In genomic region chr17:15377200-15377599, GRCh38 we compare ENCODE assay signal across 14 cellular contexts. TPM values are rescaled to one million over a fixed set of nuclear protein-coding genes. Genes with fewer than 3 reads are reported as not detected.
DNase-seq lines count a peak whose midpoint lies in the region; ATAC-seq, FAIRE-seq and TF ChIP-seq lines count a peak whose summit lies in the region.
"Had no signal": no experiment of that assay in that cellular context is flagged by ENCODE, and none has a peak within 500 bp of the region (broad histone marks: within the 10 kb centered on the region; RNA-seq: fewer than 3 reads in every experiment).

No MANE protein-coding gene starts in this region.

- TF ChIP-seq CTCF in chondrocyte (IDR thresholded peaks at IDR 0.05) (peak; percentile 66), nephron (IDR thresholded peaks at IDR 0.05; ENCODE audit: unreplicated experiment in 3 of 3) (no peak), GM20000 (IDR thresholded peaks at IDR 0.05; ENCODE audit: extremely low read depth, missing control alignments) (no peak)

- peaks cover 12% of the 10 kb centered on the region for H3K4me1 ChIP-seq in ACC112 (ENCODE audit: control insufficient read depth, insufficient read depth, low read length, unreplicated experiment)
- H3K4me1 ChIP-seq: colonic mucosa had no signal

- no peak for ATAC-seq in HG03442 (IDR thresholded peaks at IDR 0.05; ENCODE audit: unreplicated experiment)
- no peak for ATAC-seq in stimulated activated naive B cell treated with anti-CD40 and anti-IgM and Interleukin-4, amounts not matched to agents 10 μg/mL and 1 μg/mL and 100 μg/mL, for 72 hours (replicated peaks)
- ATAC-seq: activated T-cell treated with anti-CD3 and anti-CD28 coated beads, Interleukin-2, amount 50 U/mL, for 4 hours; stimulated activated naive CD8-positive, alpha-beta T cell treated with anti-CD3 and anti-CD28 coated beads, Interleukin-15, Interleukin-2, amounts not matched to agents 100 U/mL and 50 U/mL, for 24 hours had no signal

- H3K9me3 Mint-ChIP-seq in chondrocyte (ENCODE audit: low read depth): peaks cover 3% of the 10 kb centered on the region
- peaks cover 2% of the 10 kb centered on the region for H3K9me3 Mint-ChIP-seq in nephron
- no peaks in the 10 kb centered on the region for H3K9me3 Mint-ChIP-seq in stimulated activated naive B cell treated with anti-CD40 and anti-IgM and Interleukin-4, amounts not matched to agents 10 μg/mL and 1 μg/mL and 100 μg/mL, for 72 hours
- H3K9me3 Mint-ChIP-seq: activated T-cell treated with anti-CD3 and anti-CD28 coated beads, Interleukin-2, amount 50 U/mL, for 4 hours had no signal

- H3K36me3 Mint-ChIP-seq in chondrocyte (ENCODE audit: low read depth) (no peaks in the 10 kb centered on the region), nephron (ENCODE audit: low read depth) (peaks cover 3% of the 10 kb centered on the region)
- H3K36me3 Mint-ChIP-seq in stimulated activated naive B cell treated with anti-CD40 and anti-IgM and Interleukin-4, amounts not matched to agents 10 μg/mL and 1 μg/mL and 100 μg/mL, for 72 hours: no peaks in the 10 kb centered on the region

- no peaks in the 10 kb centered on the region for H3K27me3 ChIP-seq in ACC112 (ENCODE audit: insufficient read depth, low read length)
- H3K27me3 ChIP-seq: colonic mucosa, heart right ventricle had no signal

- peak overlapping the region; percentile 72 for H2AFZ ChIP-seq in ACC112 (ENCODE audit: low read length, unreplicated experiment)

- no peak for FAIRE-seq in HTR-8/SVneo (lab: Jason Lieb, UNC)

- no peak overlapping the region for H3K27ac ChIP-seq in ACC112 (ENCODE audit: low read depth, low read length)
- H3K27ac ChIP-seq: colonic mucosa had no signal

- H3K36me3 ChIP-seq in ACC112 (ENCODE audit: insufficient read depth, low read length): no peaks in the 10 kb centered on the region
- H3K36me3 ChIP-seq: colonic mucosa, heart right ventricle had no signal

- H3K4me1 Mint-ChIP-seq in chondrocyte (ENCODE audit: low read depth): peaks cover 19% of the 10 kb centered on the region
- peaks cover 19% of the 10 kb centered on the region for H3K4me1 Mint-ChIP-seq in nephron
- H3K4me1 Mint-ChIP-seq in stimulated activated naive B cell treated with anti-CD40 and anti-IgM and Interleukin-4, amounts not matched to agents 10 μg/mL and 1 μg/mL and 100 μg/mL, for 72 hours: no peaks in the 10 kb centered on the region

- H3K27me3 Mint-ChIP-seq in chondrocyte (ENCODE audit: low read depth) (no peaks in the 10 kb centered on the region), nephron (ENCODE audit: low read depth) (no peaks in the 10 kb centered on the region)
- peaks cover 4 to 13% of the 10 kb centered on the region in 2 donors for H3K27me3 Mint-ChIP-seq in stimulated activated naive B cell treated with anti-CD40 and anti-IgM and Interleukin-4, amounts not matched to agents 10 μg/mL and 1 μg/mL and 100 μg/mL, for 72 hours

- in situ Hi-C loops in ACHN (cut with HindIII; ENCODE audit: low pct_ligation_motif_present, low pct_unique_long_range_greater_than_20kb, low sequenced_read_pairs): no loop called here

- H3K4me3 Mint-ChIP-seq in chondrocyte (ENCODE audit: unreplicated experiment): peak overlapping the region; percentile 66
- no peak overlapping the region for H3K4me3 Mint-ChIP-seq in nephron
- H3K4me3 Mint-ChIP-seq in stimulated activated naive B cell treated with anti-CD40 and anti-IgM and Interleukin-4, amounts not matched to agents 10 μg/mL and 1 μg/mL and 100 μg/mL, for 72 hours: no peak overlapping the region
- H3K4me3 Mint-ChIP-seq: activated T-cell treated with anti-CD3 and anti-CD28 coated beads, Interleukin-2, amount 50 U/mL, for 4 hours had no signal

- DNase-seq in HTR-8/SVneo (ENCODE audit: insufficient read length, low spot score): peak; percentile 71
- no peak for DNase-seq in chondrocyte (ENCODE audit: low spot score)
- DNase-seq in GM20000 (ENCODE audit: low spot score): no peak
- DNase-seq in ACHN: no peak
- no peak for DNase-seq in stimulated activated naive B cell treated with anti-CD40 and anti-IgM and Interleukin-4, amounts not matched to agents 10 μg/mL and 1 μg/mL and 100 μg/mL, for 72 hours
- DNase-seq: activated T-cell treated with anti-CD3 and anti-CD28 coated beads, Interleukin-2, amount 50 U/mL, for 4 hours; AML-193; colonic mucosa; heart right ventricle; NCI-H1417; stimulated activated naive CD8-positive, alpha-beta T cell treated with anti-CD3 and anti-CD28 coated beads, Interleukin-15, Interleukin-2, amounts not matched to agents 100 U/mL and 50 U/mL, for 24 hours had no signal

- H3K79me2 ChIP-seq in ACC112 (ENCODE audit: control insufficient read depth, insufficient read depth, low read length, unreplicated experiment): no peaks in the 10 kb centered on the region

- H3K27ac Mint-ChIP-seq in chondrocyte (ENCODE audit: unreplicated experiment) (peak overlapping the region; percentile 80), nephron (peak overlapping the region; percentile 88 to 89 (median 89))
- no peak overlapping the region for H3K27ac Mint-ChIP-seq in stimulated activated naive B cell treated with anti-CD40 and anti-IgM and Interleukin-4, amounts not matched to agents 10 μg/mL and 1 μg/mL and 100 μg/mL, for 72 hours

- H3K4me3 ChIP-seq in ACC112 (ENCODE audit: low read depth, low read length): no peak overlapping the region
- H3K4me3 ChIP-seq: colonic mucosa had no signal

RNA-seq across cellular contexts. Expression of gene TEKT3, which starts 35.8 kb away (rescaled TPM):
- 0.82 to 2.3 TPM in 2 of 3 replicates, not detected in the other for total RNA-seq in chondrocyte
